ENCODE assay signal across 25 cellular contexts in genomic region chr5:71960196-71960595, GRCh38.
"Had no signal": no experiment of that assay in that cellular context is flagged by ENCODE, and none has a peak within 500 bp of the region (broad histone marks: within the 10 kb centered on the region; RNA-seq: fewer than 3 reads in every experiment).

No MANE protein-coding gene starts in this region.

- H3K36me3 ChIP-seq: SJCRH30 had no signal

- H3K9me3 ChIP-seq: SJCRH30, SK-N-SH had no signal

- H3K27ac ChIP-seq: RWPE1, SJCRH30 had no signal

- H3K27me3 ChIP-seq: SJCRH30 had no signal

- H3K4me1 ChIP-seq: SJCRH30 had no signal

- DNase-seq: activated CD4-positive, alpha-beta memory T cell treated with anti-CD3 and anti-CD28 coated beads for 36 hours; activated CD4-positive, alpha-beta T cell treated with anti-CD3 and anti-CD28 coated beads for 48 hours; activated CD4-positive, CD25-positive, alpha-beta regulatory T cell treated with anti-CD3 and anti-CD28 coated beads, Interleukin-2, amount 50 U/mL, for 72 hours; activated CD8-positive, alpha-beta memory T cell treated with anti-CD3 and anti-CD28 coated beads for 24 hours; activated gamma-delta T cell; activated naive CD4-positive, alpha-beta T cell treated with anti-CD3 and anti-CD28 coated beads for 36 hours; activated T-cell treated with anti-CD3 and anti-CD28 coated beads, Interleukin-2, amount 50 U/mL, for 4 hours; anterior cingulate cortex; caudate nucleus; Kasumi-1; NCI-H1092; NCI-H1417 treated with DMSO at 0.1 percent for 48 hours; NCI-H1694; NCI-H2029; NCI-H2107; NCI-H2171 treated with DMSO at 0.1 percent for 48 hours; NCI-H510A; NCI-H526 treated with DMSO at 0.1 percent for 48 hours; NCI-H82; Right ventricle myocardium superior; SJCRH30; SK-N-SH; T-helper 1 cell had no signal

- H3K4me3 ChIP-seq: SJCRH30 had no signal

- ATAC-seq: activated T-cell treated with anti-CD3 and anti-CD28 coated beads, Interleukin-2, amount 50 U/mL, for 4 hours; Panc1 had no signal
